ENCODE assay signal across 19 cellular contexts in the genomic region with DNA sequence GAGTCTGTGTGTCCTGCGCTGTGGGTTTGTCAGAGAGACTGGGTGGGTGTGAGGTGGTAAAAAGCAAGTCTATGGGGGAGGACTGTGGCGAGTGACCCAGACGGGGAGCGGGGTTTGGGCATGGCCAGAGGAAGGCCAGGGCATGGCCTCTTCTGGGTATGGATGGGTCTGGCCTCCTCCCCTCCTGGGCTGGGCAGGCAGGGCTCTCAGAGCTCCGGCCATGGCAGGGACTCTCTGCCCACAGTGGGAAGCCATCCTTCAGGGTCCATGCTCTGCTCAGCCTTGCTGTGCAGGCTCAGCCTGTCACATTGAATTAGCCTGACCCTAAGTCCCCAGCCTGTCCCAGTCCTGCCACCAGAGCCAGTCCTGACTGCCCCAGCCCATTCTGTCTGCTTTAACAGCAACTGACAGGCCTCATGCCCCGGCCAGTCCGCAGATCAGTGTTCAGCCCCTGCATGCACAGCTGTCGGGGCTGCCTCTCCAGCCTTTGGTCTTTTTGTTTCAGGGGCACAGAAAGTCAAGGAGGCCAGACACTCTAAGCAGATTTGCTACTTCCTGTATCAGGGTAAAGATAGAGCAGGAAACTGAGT. TPM values are rescaled to one million over a fixed set of nuclear protein-coding genes. Genes with fewer than 3 reads are reported as not detected.
DNase-seq lines count a peak whose midpoint lies in the region; ATAC-seq and TF ChIP-seq lines count a peak whose summit lies in the region.
"Had no signal": no experiment of that assay in that cellular context is flagged by ENCODE, and none has a peak within 500 bp of the region (broad histone marks: within the 10 kb centered on the region; RNA-seq: fewer than 3 reads in every experiment).

No MANE protein-coding gene starts in this region.

- no peaks in the 10 kb centered on the region for H3K27me3 ChIP-seq in SK-N-SH (ENCODE audit: insufficient read depth)
- no peaks in the 10 kb centered on the region for H3K27me3 ChIP-seq in Panc1 (ENCODE audit: control insufficient read depth, insufficient read depth, low read length)
- H3K27me3 ChIP-seq: Peyer's patch had no signal

- intact Hi-C loops in Panc1 (cut with micrococcal nuclease; ENCODE audit: unreplicated experiment) (no loop called here), CD14-positive monocyte (cut with micrococcal nuclease) (no loop called here)

- H3K36me3 Mint-ChIP-seq in nephron progenitor cell (ENCODE audit: low read depth) (no peaks in the 10 kb centered on the region), CD14-positive monocyte (no peaks in the 10 kb centered on the region)
- H3K36me3 Mint-ChIP-seq in stimulated activated memory B cell treated with anti-CD40 and anti-IgM and Interleukin-4, amounts not matched to agents 10 μg/mL and 1 μg/mL and 100 μg/mL, for 72 hours: no peaks in the 10 kb centered on the region
- H3K36me3 Mint-ChIP-seq: IgD-negative memory B cell had no signal

- no peaks in the 10 kb centered on the region for H3K36me3 ChIP-seq in SK-N-SH (replicated peaks in 1 of 2; ENCODE audit: control insufficient read depth in 1 of 2, insufficient read depth in 2 of 2, low read length in 1 of 2)
- H3K36me3 ChIP-seq in Panc1 (ENCODE audit: control insufficient read depth, insufficient read depth, low read length): no peaks in the 10 kb centered on the region
- H3K36me3 ChIP-seq: Peyer's patch had no signal

- no peak overlapping the region for H3K4me2 ChIP-seq in SK-N-SH

- H3K27me3 Mint-ChIP-seq in nephron progenitor cell (ENCODE audit: low read depth, poor library complexity): peaks cover 20% of the 10 kb centered on the region
- H3K27me3 Mint-ChIP-seq in stimulated activated memory B cell treated with anti-CD40 and anti-IgM and Interleukin-4, amounts not matched to agents 10 μg/mL and 1 μg/mL and 100 μg/mL, for 72 hours: peaks cover 13% of the 10 kb centered on the region
- peaks cover 3 to 8% (median 6%) of the 10 kb centered on the region in 3 donors for H3K27me3 Mint-ChIP-seq in CD14-positive monocyte (ENCODE audit: low read depth in 3 of 3)

- peaks cover 7% of the 10 kb centered on the region for H3F3A ChIP-seq in SK-N-SH (replicated peaks; ENCODE audit: insufficient read depth)

- H3K27ac Mint-ChIP-seq in nephron progenitor cell (peak overlapping the region; percentile 24), CD14-positive monocyte (peak overlapping the region in 1 of 7 donors; percentile 58)
- no peak overlapping the region for H3K27ac Mint-ChIP-seq in stimulated activated memory B cell treated with anti-CD40 and anti-IgM and Interleukin-4, amounts not matched to agents 10 μg/mL and 1 μg/mL and 100 μg/mL, for 72 hours
- H3K27ac Mint-ChIP-seq: IgD-negative memory B cell had no signal

- H3K4me3 Mint-ChIP-seq in nephron progenitor cell (no peak overlapping the region), CD14-positive monocyte (no peak overlapping the region)
- H3K4me3 Mint-ChIP-seq in stimulated activated memory B cell treated with anti-CD40 and anti-IgM and Interleukin-4, amounts not matched to agents 10 μg/mL and 1 μg/mL and 100 μg/mL, for 72 hours: no peak overlapping the region
- H3K4me3 Mint-ChIP-seq: IgD-negative memory B cell had no signal

- no peaks in the 10 kb centered on the region for H4K20me1 ChIP-seq in SK-N-SH (ENCODE audit: insufficient read depth)

- H3K4me1 ChIP-seq in SK-N-SH (ENCODE audit: control insufficient read depth in 1 of 2, insufficient read depth in 2 of 2, low read depth in 1 of 2, low read length in 1 of 2): peaks cover 6 to 10% of the 10 kb centered on the region in 2 experiments; a peak in 2 of 4 replicates
- H3K4me1 ChIP-seq in Panc1 (ENCODE audit: control insufficient read depth, insufficient read depth, low read length): peaks cover 4% of the 10 kb centered on the region; the same call in 1 of the 2 replicates
- H3K4me1 ChIP-seq: Caco-2 had no signal

- BruUV-seq in Panc1 (replicated peaks; lab: Mats Ljungman, UMichigan): no TSS peak

- H3K4me3 ChIP-seq in SK-N-SH (ENCODE audit: low read depth in 2 of 2, low read length in 1 of 2) (no peak overlapping the region), Panc1 (ENCODE audit: low read depth in 2 of 2, low read length in 2 of 2) (no peak overlapping the region)
- H3K4me3 ChIP-seq: GM12878, Peyer's patch had no signal

- H3K9ac ChIP-seq in SK-N-SH: no peak overlapping the region

- no peak for TF ChIP-seq CTCF in SK-N-SH (IDR thresholded peaks at IDR 0.05)
- TF ChIP-seq CTCF in Panc1 (IDR thresholded peaks at IDR 0.05): no peak
- no peak for TF ChIP-seq CTCF in nephron progenitor cell (IDR thresholded peaks at IDR 0.05)
- TF ChIP-seq CTCF in CD14-positive monocyte (IDR thresholded peaks at IDR 0.05): no peak

- H3K9me2 ChIP-seq in SK-N-SH: no peaks in the 10 kb centered on the region

- ATAC-seq in SK-N-SH treated with all-trans-retinoic acid at 6 μM for 48 hours (peak; percentile 18; the same call in 2 of the 3 replicates), Panc1 (peak; percentile 6; the same call in 1 of the 2 replicates)
- ATAC-seq in stimulated activated memory B cell treated with anti-CD40 and anti-IgM and Interleukin-4, amounts not matched to agents 10 μg/mL and 1 μg/mL and 100 μg/mL, for 72 hours: peak; percentile 3
- ATAC-seq: GM12878 had no signal

- POLR2A ChIA-PET in SK-N-SH (lab: Yijun Ruan, JAX) (no interaction called here), Panc1 (lab: Charles Lee) (no interaction called here)

- H3K4me1 Mint-ChIP-seq in nephron progenitor cell (peaks cover 47% of the 10 kb centered on the region), CD14-positive monocyte (peaks cover 23% of the 10 kb centered on the region)
- peaks cover 20% of the 10 kb centered on the region for H3K4me1 Mint-ChIP-seq in stimulated activated memory B cell treated with anti-CD40 and anti-IgM and Interleukin-4, amounts not matched to agents 10 μg/mL and 1 μg/mL and 100 μg/mL, for 72 hours

- TF ChIP-seq RAD21 in SK-N-SH (IDR thresholded peaks at IDR 0.05; ENCODE audit: low read length): no peak

- no peak overlapping the region for H3K27ac ChIP-seq in SK-N-SH (ENCODE audit: low read depth in 2 of 2, low read length in 1 of 2)
- no peak overlapping the region for H3K27ac ChIP-seq in Panc1 (ENCODE audit: low read length)
- H3K27ac ChIP-seq: Peyer's patch had no signal

- in situ Hi-C loops in Panc1 (cut with HindIII; ENCODE audit: low pct_unique_long_range_greater_than_20kb, low sequenced_read_pairs): no loop called here

- WGBS in SK-N-SH (ENCODE audit: low lambda C conversion rate): 92% methylated on average over 7 of the region's 8 CpGs

- H3K9me3 ChIP-seq in SK-N-SH (no peaks in the 10 kb centered on the region; the same call in 1 of the 2 replicates), Panc1 (ENCODE audit: control insufficient read depth, insufficient read depth, low read depth, low read length) (no peaks in the 10 kb centered on the region)
- H3K9me3 ChIP-seq: Caco-2, Peyer's patch had no signal

- H2AFZ ChIP-seq in SK-N-SH (ENCODE audit: low read depth): no peak overlapping the region

- no peaks in the 10 kb centered on the region for H3K79me2 ChIP-seq in SK-N-SH (ENCODE audit: insufficient read depth)

- no peak for DNase-seq in SK-N-SH
- DNase-seq in Panc1 (ENCODE audit: low read depth, low spot score): no peak
- DNase-seq in nephron progenitor cell: no peak
- DNase-seq in CD14-positive monocyte (ENCODE audit: low spot score): no peak
- DNase-seq in SW480 (ENCODE audit: low spot score): no peak
- no peak for DNase-seq in EL
- DNase-seq: 8988T, C1 segment of cervical spinal cord, NCI-H1436, NCI-H2029 treated with DMSO at 0.1 percent for 48 hours, NCI-H510A, SHP77 had no signal

- TF ChIP-seq EP300 in SK-N-SH (IDR thresholded peaks at IDR 0.05; ENCODE audit: borderline replicate concordance in 1 of 2, low read depth in 1 of 2, low read length in 1 of 2): no peak

- CTCF ChIA-PET in SK-N-SH (lab: Yijun Ruan, JAX) (interaction anchor here (1.2 kb wide), 1 partner anchor 22 kb away, joined by 3 read pairs; no protein-coding TSS in a partner anchor), Panc1 (lab: Charles Lee) (no interaction called here)

- H3K9me3 Mint-ChIP-seq in nephron progenitor cell (no peaks in the 10 kb centered on the region), CD14-positive monocyte (peaks cover 0 to 2% (median 0%) of the 10 kb centered on the region in 7 donors)
- no peaks in the 10 kb centered on the region for H3K9me3 Mint-ChIP-seq in stimulated activated memory B cell treated with anti-CD40 and anti-IgM and Interleukin-4, amounts not matched to agents 10 μg/mL and 1 μg/mL and 100 μg/mL, for 72 hours
- H3K9me3 Mint-ChIP-seq: IgD-negative memory B cell had no signal

TF ChIP-seq in SK-N-SH treated with all-trans-retinoic acid at 6 μM for 48 hours, 23 proteins besides CTCF, POLR2A, EP300 and RAD21:
- no peak for TF ChIP-seq ARNTL (CRISPR knock-in tag; IDR thresholded peaks at IDR 0.05; ENCODE audit: borderline replicate concordance, low read depth)
- TF ChIP-seq OSR1 (CRISPR knock-in tag; IDR thresholded peaks at IDR 0.05): no peak
- TF ChIP-seq GLIS3 (CRISPR knock-in tag; IDR thresholded peaks at IDR 0.05): no peak
- TF ChIP-seq TOX (CRISPR knock-in tag; IDR thresholded peaks at IDR 0.05; ENCODE audit: borderline replicate concordance): no peak
- TF ChIP-seq ISL1 (CRISPR knock-in tag; IDR thresholded peaks at IDR 0.05): no peak
- TF ChIP-seq ESRRG (CRISPR knock-in tag; IDR thresholded peaks at IDR 0.05): no peak

TF ChIP-seq in SK-N-SH, 30 proteins besides CTCF, POLR2A, EP300 and RAD21 (continues in another document):
- no peak for TF ChIP-seq JUND (IDR thresholded peaks at IDR 0.05)
- no peak for TF ChIP-seq NFIC (IDR thresholded peaks at IDR 0.05; ENCODE audit: borderline replicate concordance)
- TF ChIP-seq TAF1 (IDR thresholded peaks at IDR 0.05; ENCODE audit: borderline replicate concordance, low read depth, low read length): no peak
- TF ChIP-seq, protein P1, sequence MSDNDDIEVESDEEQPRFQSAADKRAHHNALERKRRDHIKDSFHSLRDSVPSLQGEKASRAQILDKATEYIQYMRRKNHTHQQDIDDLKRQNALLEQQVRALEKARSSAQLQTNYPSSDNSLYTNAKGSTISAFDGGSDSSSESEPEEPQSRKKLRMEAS (IDR thresholded peaks at IDR 0.05; ENCODE audit: low read depth): no peak

RNA-seq across cellular contexts. Expression of a gene that starts 7.9 kb away (rescaled TPM):
- polyA plus RNA-seq in SK-N-SH (2012; rRNA removed) (not detected in 2 replicates), CD14-positive monocyte (not detected)
- not detected in 2 replicates for polyA plus RNA-seq in SK-N-SH (2012; cell fraction: cytosol; rRNA removed)
- 0.02 TPM in 1 of 2 replicates, not detected in the other for polyA plus RNA-seq in SK-N-SH (2012; cell fraction: nucleus; rRNA removed)
- not detected for total RNA-seq in Panc1 (2021; ENCODE audit: unreplicated experiment)
- polyA plus RNA-seq in Panc1 (2012; ENCODE audit: insufficient read length): not detected
- total RNA-seq: Caco-2, G401, GM12878, Peyer's patch had no signal
- polyA plus RNA-seq: GM12878, IgD-negative memory B cell had no signal
